8 cellular contexts compared by ENCODE assay signal in genomic region chr12:94459773-94460593, GRCh38. TPM values are rescaled to one million over a fixed set of nuclear protein-coding genes. Genes with fewer than 3 reads are reported as not detected.
DNase-seq lines count a peak whose midpoint lies in the region; ATAC-seq, FAIRE-seq and TF ChIP-seq lines count a peak whose summit lies in the region.

Gene CEP83, minus strand, starts transcription at chr12:94459867. Its CDS starts 47,377 bp downstream, at chr12:94412490.

- peak within 1 kb of the TSS; percentile 77 for H3K4me3 ChIP-seq in psoas muscle

- H3K36me3 ChIP-seq in psoas muscle (ENCODE audit: insufficient read depth in 1 of 2, low read depth in 1 of 2) = peaks cover 0 to under 1% of the 10 kb centered on the region in 2 donors

- no peaks in the 10 kb centered on the region for H3K9me3 ChIP-seq in psoas muscle

- peaks cover 8% of the 10 kb centered on the region for H3K4me1 ChIP-seq in psoas muscle

- H3K27me3 Mint-ChIP-seq in T-helper 1 cell treated with Interleukin-12 subunit alpha and Interleukin-12 subunit beta and Interleukin-4 antibody, amounts not matched to agents 30 μg/mL and 1 μg/mL, for 36 hours (ENCODE audit: low read depth) = peaks cover 11% of the 10 kb centered on the region

- ATAC-seq in HG02884 (IDR thresholded peaks at IDR 0.05; ENCODE audit: unreplicated experiment) = peak; percentile 95
- peak; percentile 100 for ATAC-seq in left ventricle myocardium superior
- ATAC-seq in psoas muscle = peak; percentile 98 to 100 (median 100)

- peak; percentile 67 for FAIRE-seq in urothelium cell line (lab: Jason Lieb, UNC)

- H3K27ac ChIP-seq in angular gyrus (ENCODE audit: low read depth, low read length) (peak within 1 kb of the TSS; percentile 72), psoas muscle (peak within 1 kb of the TSS; percentile 87)

- WGBS in psoas muscle, 3 donors = 1% methylated on average over 67 to 72 of the region's 72 CpGs

- H3K27ac Mint-ChIP-seq in T-helper 1 cell treated with Interleukin-12 subunit alpha and Interleukin-12 subunit beta and Interleukin-4 antibody, amounts not matched to agents 30 μg/mL and 1 μg/mL, for 36 hours = peak within 1 kb of the TSS; percentile 96

- H3K4me1 Mint-ChIP-seq in T-helper 1 cell treated with Interleukin-12 subunit alpha and Interleukin-12 subunit beta and Interleukin-4 antibody, amounts not matched to agents 30 μg/mL and 1 μg/mL, for 36 hours (ENCODE audit: low read depth) = peaks cover 29% of the 10 kb centered on the region

- intact Hi-C loops in left ventricle myocardium superior (cut with micrococcal nuclease) = no loop called here
- intact Hi-C loops in psoas muscle (cut with DNase I) = no loop called here

- H3K27me3 ChIP-seq in psoas muscle (ENCODE audit: insufficient read depth in 3 of 3, low read length in 2 of 3) = no peaks in the 10 kb centered on the region

- DNase-seq in GM13977 (ENCODE audit: low spot score) (peak; percentile 94), NCI-H1694 (lab: John Stamatoyannopoulos, UW) (peak; percentile 77), left ventricle myocardium superior (peak; percentile 99), psoas muscle (peak; percentile 97 to 98), urothelium cell line (ENCODE audit: low spot score) (peak; percentile 90)

- in situ Hi-C loops in GM13977 (cut with MboI; ENCODE audit: low pct_unique_long_range_greater_than_20kb, low sequenced_read_pairs, unreplicated experiment) = no loop called here

- H3K36me3 Mint-ChIP-seq in T-helper 1 cell treated with Interleukin-12 subunit alpha and Interleukin-12 subunit beta and Interleukin-4 antibody, amounts not matched to agents 30 μg/mL and 1 μg/mL, for 36 hours (ENCODE audit: low read depth) = peaks cover 9% of the 10 kb centered on the region

- no peaks in the 10 kb centered on the region for H3K9me3 Mint-ChIP-seq in T-helper 1 cell treated with Interleukin-12 subunit alpha and Interleukin-12 subunit beta and Interleukin-4 antibody, amounts not matched to agents 30 μg/mL and 1 μg/mL, for 36 hours

- TF ChIP-seq CTCF in GM13977 (IDR thresholded peaks at IDR 0.05; ENCODE audit: extremely low read depth, insufficient read depth, missing control alignments) (no peak), psoas muscle (IDR thresholded peaks at IDR 0.05) (no peak)

- H3K4me3 Mint-ChIP-seq in T-helper 1 cell treated with Interleukin-12 subunit alpha and Interleukin-12 subunit beta and Interleukin-4 antibody, amounts not matched to agents 30 μg/mL and 1 μg/mL, for 36 hours = peak within 1 kb of the TSS; percentile 96

RNA-seq across cellular contexts. Expression of gene CEP83, which starts in this region (rescaled TPM):
- total RNA-seq in left ventricle myocardium superior (8.6 TPM), psoas muscle (1 to 10 TPM; 6.5 to 8.4 (median 7.5) TPM)
- polyA plus RNA-seq in psoas muscle = 1 to 10 TPM; 3.4 to 5.6 (median 4.2) TPM

Comparison
In these comparisons a context has a peak if more than half of its experiments do, and no peak if none do; other contexts are left out.
1. Peak in every context shown above with its lines: DNase-seq, ATAC-seq, H3K4me3 ChIP-seq and H3K27ac ChIP-seq.